In the genomic region with DNA sequence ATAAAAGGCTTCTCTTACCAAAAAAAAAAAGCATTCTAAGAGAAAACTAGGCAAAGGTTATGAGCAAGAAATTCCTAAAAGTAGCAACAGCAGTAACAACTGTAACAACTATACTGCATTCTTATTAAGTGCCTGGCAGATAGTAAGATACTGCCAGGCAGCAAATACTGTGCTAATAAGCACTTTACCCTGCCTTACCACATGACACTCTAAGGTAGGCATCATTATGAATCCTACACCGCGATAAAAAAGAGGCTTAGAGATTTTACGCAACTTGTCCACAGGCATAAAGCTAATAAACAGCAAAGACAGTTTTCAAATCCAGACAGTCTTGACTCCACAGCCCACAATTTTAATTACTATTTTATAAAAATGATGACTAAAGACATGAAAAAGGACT, we compare ENCODE assay signal across 14 cellular contexts.
A peak's percentile ranks its signal among the peaks of the same experiment; 100 is the strongest.
DNase-seq lines count a peak whose midpoint lies in the region; ATAC-seq and TF ChIP-seq lines count a peak whose summit lies in the region.
"Had no signal": no experiment of that assay in that cellular context is flagged by ENCODE, and none has a peak within 500 bp of the region (broad histone marks: within the 10 kb centered on the region; RNA-seq: fewer than 3 reads in every experiment).

No MANE protein-coding gene starts in this region.

- H4K91ac ChIP-seq in IMR-90 (ENCODE audit: insufficient read depth, low read depth, low read length): no peak overlapping the region

- H3K4me3 Mint-ChIP-seq in CD4-positive, alpha-beta memory T cell: peak overlapping the region in 5 of 8 donors; percentile 33 to 62 (median 62)

- H3K18ac ChIP-seq in IMR-90 (ENCODE audit: low read depth, low read length): no peak overlapping the region

- H3K4me2 ChIP-seq in IMR-90 (ENCODE audit: low read depth, low read length) (peak overlapping the region; percentile 71; the same call in 1 of the 2 replicates), mammary epithelial cell (ENCODE audit: insufficient read depth, low read depth, low read length) (peak overlapping the region; percentile 82), osteoblast (ENCODE audit: insufficient read depth, low read length) (peak overlapping the region; percentile 72)

- BruUV-seq in IMR-90 (replicated peaks; lab: Mats Ljungman, UMichigan): no TSS peak
- BruUV-seq in mammary epithelial cell (replicated peaks; lab: Mats Ljungman, UMichigan): no TSS peak

- dilution Hi-C loops in IMR-90 (cut with HindIII; ENCODE audit: low sequenced_read_pairs, unreplicated experiment) (no loop called here), mammary epithelial cell (cut with HindIII; ENCODE audit: low sequenced_read_pairs) (no loop called here)

- no peak overlapping the region for H3K27ac ChIP-seq in CD4-positive, alpha-beta memory T cell (ENCODE audit: low read depth, low read length)
- H3K27ac ChIP-seq in IMR-90 (ENCODE audit: insufficient read depth, low read length) (no peak overlapping the region), mammary epithelial cell (ENCODE audit: insufficient read depth, low read depth, low read length) (peak overlapping the region; percentile 43), osteoblast (ENCODE audit: low read depth, low read length) (peak overlapping the region; percentile 36)
- H3K27ac ChIP-seq: SJCRH30 had no signal

- no peak overlapping the region for H3K27ac Mint-ChIP-seq in CD4-positive, alpha-beta memory T cell

- H3K9ac ChIP-seq in IMR-90 (ENCODE audit: low read depth, low read length): no peak overlapping the region
- H3K9ac ChIP-seq in mammary epithelial cell (ENCODE audit: insufficient read depth, low read length): peak overlapping the region; percentile 39

- H4K5ac ChIP-seq in IMR-90 (ENCODE audit: low read depth, low read length): no peak overlapping the region

- H3K4ac ChIP-seq in IMR-90 (ENCODE audit: low read depth, low read length): no peak overlapping the region

- H3K56ac ChIP-seq in IMR-90 (ENCODE audit: extremely low read depth, insufficient read depth, low read length): no peak overlapping the region

- no peak for TF ChIP-seq RAD21 in IMR-90 (IDR thresholded peaks at IDR 0.05; ENCODE audit: low read length)

- ATAC-seq in IMR-90 (ENCODE audit: low read depth) (no peak; the same call in 1 of the 2 replicates), GM19467 (IDR thresholded peaks at IDR 0.05; ENCODE audit: unreplicated experiment) (no peak), left colon (no peak)
- ATAC-seq: sciatic nerve had no signal

- no peaks in the 10 kb centered on the region for H3K9me3 ChIP-seq in CD4-positive, alpha-beta memory T cell (ENCODE audit: control insufficient read depth in 1 of 2, low read length in 2 of 2)
- H3K9me3 ChIP-seq in IMR-90 (ENCODE audit: control insufficient read depth, insufficient read depth, low read length): no peaks in the 10 kb centered on the region
- no peaks in the 10 kb centered on the region for H3K9me3 ChIP-seq in mammary epithelial cell (replicated peaks; ENCODE audit: insufficient read depth, low read length)
- H3K9me3 ChIP-seq in osteoblast (ENCODE audit: low read depth, low read length): no peaks in the 10 kb centered on the region
- H3K9me3 ChIP-seq: SJCRH30 had no signal

- no peak overlapping the region for H3K4me3 ChIP-seq in CD4-positive, alpha-beta memory T cell (ENCODE audit: low read length in 2 of 2)
- H3K4me3 ChIP-seq in IMR-90 (ENCODE audit: insufficient read depth, low read depth, low read length) (no peak overlapping the region), mammary epithelial cell (replicated peaks in 1 of 3; ENCODE audit: insufficient read depth in 1 of 3, low read depth in 2 of 3, low read length in 3 of 3) (peak overlapping the region; percentile 19 to 34 (median 33)), osteoblast (ENCODE audit: insufficient read depth, low read length) (peak overlapping the region; percentile 59)
- H3K4me3 ChIP-seq: SJCRH30 had no signal

- no peak overlapping the region for H2BK120ac ChIP-seq in IMR-90 (ENCODE audit: low read depth, low read length)

- in situ Hi-C loops in IMR-90 (cut with MboI; ENCODE audit: low sequenced_read_pairs) (no loop called here), mammary epithelial cell (cut with MboI; ENCODE audit: low sequenced_read_pairs in 2 of 2) (no loop called here)

- H3K36me3 ChIP-seq in CD4-positive, alpha-beta memory T cell (ENCODE audit: insufficient read depth, low read length): no peaks in the 10 kb centered on the region
- H3K36me3 ChIP-seq in IMR-90 (ENCODE audit: control insufficient read depth, insufficient read depth, low read length) (no peaks in the 10 kb centered on the region), mammary epithelial cell (ENCODE audit: insufficient read depth, low read length) (no peaks in the 10 kb centered on the region), osteoblast (ENCODE audit: insufficient read depth, low read length) (no peaks in the 10 kb centered on the region)

- no peak overlapping the region for H3K23ac ChIP-seq in IMR-90 (ENCODE audit: low read depth, low read length)

- H3K79me1 ChIP-seq in IMR-90 (ENCODE audit: low read depth in 1 of 2, low read length in 2 of 2): peaks cover 12 to 14% of the 10 kb centered on the region in 2 experiments

- peaks cover 0 to 8% of the 10 kb centered on the region in 2 donors for H3K36me3 Mint-ChIP-seq in CD4-positive, alpha-beta memory T cell

- TF ChIP-seq POLR2A in IMR-90 (IDR thresholded peaks at IDR 0.05; ENCODE audit: low read depth, low read length): no peak

- H2AK9ac ChIP-seq in IMR-90 (replicated peaks; ENCODE audit: low read depth, low read length, poor library complexity): no peak overlapping the region

- WGBS in IMR-90 (ENCODE audit: extremely low coverage in 2 of 2, insufficient read length in 1 of 2), 2 experiments: no CpG with 5 or more reads among the region's 3 CpGs
- 16% methylated on average over 3 of the region's 3 CpGs for WGBS in mammary epithelial cell (ENCODE audit: low coverage, missing lambda C conversion rate)

- no peak overlapping the region for H2AFZ ChIP-seq in IMR-90 (replicated peaks; ENCODE audit: low read length, poor library complexity)
- H2AFZ ChIP-seq in mammary epithelial cell (ENCODE audit: low read depth, low read length): peak overlapping the region; percentile 82
- peak overlapping the region; percentile 13 for H2AFZ ChIP-seq in osteoblast (ENCODE audit: low read length)

- H4K8ac ChIP-seq in IMR-90 (ENCODE audit: low read depth in 2 of 2, low read length in 2 of 2): no peak overlapping the region

- no peaks in the 10 kb centered on the region for H3K27me3 Mint-ChIP-seq in CD4-positive, alpha-beta memory T cell

- H3K9me1 ChIP-seq in IMR-90 (ENCODE audit: insufficient read depth, low read length): peaks cover 5% of the 10 kb centered on the region

- no peak overlapping the region for H2BK15ac ChIP-seq in IMR-90 (ENCODE audit: low read depth, low read length)

- intact Hi-C loops in CD4-positive, alpha-beta memory T cell (cut with micrococcal nuclease): no loop called here
- intact Hi-C loops in IMR-90 (cut with micrococcal nuclease): no loop called here
- intact Hi-C loops in mammary epithelial cell (cut with micrococcal nuclease): no loop called here
- intact Hi-C loops in left colon (cut with DNase I, micrococcal nuclease): loop anchor here in 1 of 2 donors (10.0 kb wide), 1 partner anchor 77 kb away; no protein-coding TSS in a partner anchor

- no peak overlapping the region for H3K14ac ChIP-seq in IMR-90 (replicated peaks; ENCODE audit: low read depth, low read length)

- CTCF ChIA-PET in CD4-positive, alpha-beta memory T cell (lab: Charles Lee; ENCODE audit: partially characterized antibody): no interaction called here
- CTCF ChIA-PET in IMR-90 (lab: Yijun Ruan, JAX): no interaction called here
- CTCF ChIA-PET in mammary epithelial cell (lab: Charles Lee; ENCODE audit: low non-redundant PET): no interaction called here

- no peak for DNase-seq in CD4-positive, alpha-beta memory T cell
- no peak for DNase-seq in IMR-90
- DNase-seq in mammary epithelial cell: peak; percentile 61
- DNase-seq in osteoblast (ENCODE audit: insufficient read length, low spot score, missing footprints): no peak
- DNase-seq in left colon: no peak
- DNase-seq in NCI-H524 treated with DMSO at 0.1 percent for 48 hours (lab: John Stamatoyannopoulos, UW): no peak
- no peak for DNase-seq in hippocampal formation (lab: John Stamatoyannopoulos, UW)
- DNase-seq: foreskin fibroblast, NCI-H1436 treated with DMSO at 0.1 percent for 48 hours, NCI-H748 treated with DMSO at 0.1 percent for 48 hours, SJCRH30, substantia nigra had no signal

- POLR2A ChIA-PET in CD4-positive, alpha-beta memory T cell (lab: Charles Lee; ENCODE audit: partially characterized antibody): no interaction called here
- POLR2A ChIA-PET in IMR-90 (lab: Charles Lee; ENCODE audit: unreplicated experiment): no interaction called here

- no peak overlapping the region for H2AK5ac ChIP-seq in IMR-90 (ENCODE audit: low read depth, low read length)

- H3K27me3 ChIP-seq in CD4-positive, alpha-beta memory T cell (ENCODE audit: insufficient read depth, low read length): no peaks in the 10 kb centered on the region
- no peaks in the 10 kb centered on the region for H3K27me3 ChIP-seq in IMR-90 (ENCODE audit: control insufficient read depth, insufficient read depth, low read length)
- no peaks in the 10 kb centered on the region for H3K27me3 ChIP-seq in mammary epithelial cell (ENCODE audit: insufficient read depth, low read length)
- H3K27me3 ChIP-seq in osteoblast (ENCODE audit: insufficient read depth, low read length): no peaks in the 10 kb centered on the region
- H3K27me3 ChIP-seq: SJCRH30 had no signal

- H2BK20ac ChIP-seq in IMR-90 (ENCODE audit: low read depth, low read length): no peak overlapping the region

- H3K4me1 ChIP-seq in CD4-positive, alpha-beta memory T cell (ENCODE audit: insufficient read depth, low read length): no peaks in the 10 kb centered on the region
- H3K4me1 ChIP-seq in IMR-90 (ENCODE audit: control insufficient read depth, insufficient read depth, low read length) (peaks cover 13% of the 10 kb centered on the region), mammary epithelial cell (ENCODE audit: insufficient read depth, low read length) (peaks cover 25% of the 10 kb centered on the region), osteoblast (ENCODE audit: insufficient read depth, low read length) (peaks cover 31% of the 10 kb centered on the region)

- H4K20me1 ChIP-seq in IMR-90 (ENCODE audit: insufficient read depth, low read length) (no peaks in the 10 kb centered on the region; the same call in 1 of the 2 replicates), mammary epithelial cell (ENCODE audit: insufficient read depth, low read length) (no peaks in the 10 kb centered on the region), osteoblast (ENCODE audit: insufficient read depth, low read length) (no peaks in the 10 kb centered on the region)

- TF ChIP-seq CTCF in IMR-90 (conservative IDR thresholded peaks at IDR 0.05; ENCODE audit: low read depth, low read length) (no peak), mammary epithelial cell (conservative IDR thresholded peaks at IDR 0.05 in 1 of 2, IDR thresholded peaks at IDR 0.05 in 1 of 2; ENCODE audit: extremely low read depth in 1 of 2, insufficient read depth in 1 of 2, low read depth in 1 of 2, low read length in 2 of 2) (no peak), osteoblast (IDR thresholded peaks at IDR 0.05; ENCODE audit: extremely low read depth, low read depth, low read length) (no peak)

- H3K4me1 Mint-ChIP-seq in CD4-positive, alpha-beta memory T cell: peaks cover 9 to 18% (median 13%) of the 10 kb centered on the region in 4 donors

- H3K9me3 Mint-ChIP-seq in CD4-positive, alpha-beta memory T cell: no peaks in the 10 kb centered on the region

- H3K79me2 ChIP-seq in mammary epithelial cell (ENCODE audit: insufficient read depth, low read length) (peaks cover 22% of the 10 kb centered on the region), osteoblast (ENCODE audit: insufficient read depth, low read length) (no peaks in the 10 kb centered on the region)

- no peak overlapping the region for H2BK5ac ChIP-seq in IMR-90 (ENCODE audit: low read depth, low read length, poor library complexity, severe bottlenecking)

Comparison
In these comparisons a context has a peak if more than half of its experiments do, and no peak if none do; other contexts are left out.
1. H3K27ac ChIP-seq: peak in mammary epithelial cell (single experiment) and osteoblast (single experiment); none in CD4-positive, alpha-beta memory T cell (single experiment) and IMR-90 (single experiment).
2. H3K4me3 ChIP-seq: peak in mammary epithelial cell (3 of 3) and osteoblast (single experiment); none in CD4-positive, alpha-beta memory T cell (0 of 2) and IMR-90 (single experiment).
3. Peak in every context shown above with its lines, with median percentiles within 50 percentile points of each other: H3K4me2 ChIP-seq.